In the genomic region with DNA sequence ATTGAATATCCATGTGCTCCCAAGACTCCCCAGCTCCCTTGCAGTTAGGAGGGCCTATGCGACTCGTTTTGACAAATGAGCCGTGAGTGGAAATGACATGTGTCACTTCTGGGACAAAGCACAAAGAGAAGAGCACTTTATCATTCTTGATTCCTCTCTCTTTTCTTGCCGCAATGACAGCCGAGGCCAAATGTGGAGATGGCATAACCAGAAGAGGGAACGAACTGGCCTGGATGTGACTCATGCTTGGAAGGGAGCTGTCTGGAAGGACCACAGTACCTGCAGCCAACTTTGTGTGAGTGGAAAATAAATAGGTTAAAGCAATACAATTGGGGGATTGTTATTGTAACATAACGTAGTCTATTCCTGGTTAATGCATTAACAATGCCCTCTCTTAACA, we compare ENCODE assay signal across 16 cellular contexts. TPM values are rescaled to one million over a fixed set of nuclear protein-coding genes. Genes with fewer than 3 reads are reported as not detected.
DNase-seq lines count a peak whose midpoint lies in the region; ATAC-seq and TF ChIP-seq lines count a peak whose summit lies in the region.
"Had no signal": no experiment of that assay in that cellular context is flagged by ENCODE, and none has a peak within 500 bp of the region (broad histone marks: within the 10 kb centered on the region; RNA-seq: fewer than 3 reads in every experiment).

No MANE protein-coding gene starts in this region.

- POLR2A ChIA-PET in A673 (lab: Charles Lee; ENCODE audit: low non-redundant PET), result no interaction called here

- H3K4me1 ChIP-seq in A673 (ENCODE audit: insufficient read depth, low read length, poor library complexity, severe bottlenecking) (peaks cover 8% of the 10 kb centered on the region), body of pancreas (peaks cover 4% of the 10 kb centered on the region)

- no peak for TF ChIP-seq POLR2A in body of pancreas (IDR thresholded peaks at IDR 0.05)

- H3K27ac ChIP-seq in A673 (ENCODE audit: low read depth, low read length, poor library complexity, severe bottlenecking) (no peak overlapping the region), body of pancreas (no peak overlapping the region)
- H3K27ac ChIP-seq: esophagus muscularis mucosa, thoracic aorta had no signal

- peaks cover 8% of the 10 kb centered on the region for H3K27me3 Mint-ChIP-seq in nephron (ENCODE audit: low read depth)

- no peaks in the 10 kb centered on the region for H3K36me3 Mint-ChIP-seq in nephron (ENCODE audit: low read depth)
- H3K36me3 Mint-ChIP-seq: IgD-negative memory B cell, memory B cell had no signal

- peak overlapping the region in 1 of 3 experiments; percentile 26 for H3K4me3 Mint-ChIP-seq in nephron
- H3K4me3 Mint-ChIP-seq: activated CD4-positive, alpha-beta T cell treated with anti-CD3 and anti-CD28 coated beads, Interleukin-2, amount 10 ng/mL, durations not matched to agents 24 days and 14 days; IgD-negative memory B cell; memory B cell had no signal

- no peaks in the 10 kb centered on the region for H3K36me3 ChIP-seq in A673 (ENCODE audit: insufficient read depth, low read length, poor library complexity, severe bottlenecking)
- H3K36me3 ChIP-seq in body of pancreas (replicated peaks in 1 of 2; ENCODE audit: insufficient read depth in 1 of 2, low read depth in 2 of 2), result no peaks in the 10 kb centered on the region
- H3K36me3 ChIP-seq: esophagus muscularis mucosa, thoracic aorta had no signal

- ATAC-seq in body of pancreas (peak; percentile 67), HG02870 (IDR thresholded peaks at IDR 0.05; ENCODE audit: unreplicated experiment) (no peak)

- DNase-seq in A673 (ENCODE audit: low spot score), result peak; percentile 33
- peak; percentile 43 for DNase-seq in HT1080 (ENCODE audit: low read depth)
- DNase-seq in body of pancreas, result peak in 1 of 4 donors; percentile 25
- DNase-seq in SHP77 treated with DMSO at 0.1 percent for 48 hours (lab: John Stamatoyannopoulos, UW), result no peak
- no peak for DNase-seq in NCI-H2107 (lab: John Stamatoyannopoulos, UW)
- DNase-seq in cerebellum (ENCODE audit: low spot score), result no peak
- DNase-seq: activated CD4-positive, alpha-beta T cell treated with anti-CD3 and anti-CD28 coated beads, Interleukin-2, amount 10 ng/mL, durations not matched to agents 24 days and 14 days; activated T-cell treated with anti-CD3 and anti-CD28 coated beads, Interleukin-2, amount 50 U/mL, for 48 hours; NCI-H1436; NCI-H510A treated with DMSO at 0.1 percent for 48 hours had no signal

- 62% methylated on average over 7 of the region's 7 CpGs for WGBS in body of pancreas, 2 donors

- BruUV-seq in A673 (replicated peaks; lab: Mats Ljungman, UMichigan), result no TSS peak

- no peak overlapping the region for H3K4me3 ChIP-seq in A673 (ENCODE audit: low read depth, low read length, poor library complexity, severe bottlenecking)
- no peak overlapping the region for H3K4me3 ChIP-seq in body of pancreas
- H3K4me3 ChIP-seq: esophagus muscularis mucosa, thoracic aorta had no signal

- H3K9me3 ChIP-seq in A673 (ENCODE audit: low read depth, low read length, poor library complexity, severe bottlenecking), result no peaks in the 10 kb centered on the region
- no peaks in the 10 kb centered on the region for H3K9me3 ChIP-seq in body of pancreas
- H3K9me3 ChIP-seq: esophagus muscularis mucosa, thoracic aorta had no signal

- no peaks in the 10 kb centered on the region for H3K9me3 Mint-ChIP-seq in nephron
- H3K9me3 Mint-ChIP-seq: activated CD4-positive, alpha-beta T cell treated with anti-CD3 and anti-CD28 coated beads, Interleukin-2, amount 10 ng/mL, durations not matched to agents 24 days and 14 days; IgD-negative memory B cell; memory B cell had no signal

- TF ChIP-seq CTCF in A673 (conservative IDR thresholded peaks at IDR 0.05; ENCODE audit: low read depth, low read length) (no peak), body of pancreas (IDR thresholded peaks at IDR 0.05) (no peak), nephron (IDR thresholded peaks at IDR 0.05; ENCODE audit: unreplicated experiment in 3 of 3) (no peak)

- peaks cover 45% of the 10 kb centered on the region for H3K4me1 Mint-ChIP-seq in nephron

- H3K27me3 ChIP-seq in A673 (replicated peaks; ENCODE audit: insufficient read depth, low read depth, low read length, poor library complexity) (no peaks in the 10 kb centered on the region), body of pancreas (peaks cover 0 to 15% of the 10 kb centered on the region in 2 donors)

- intact Hi-C loops in A673 (cut with micrococcal nuclease; ENCODE audit: unreplicated experiment), result no loop called here
- intact Hi-C loops in body of pancreas (cut with DNase I), result no loop called here

- peak overlapping the region; percentile 32 to 84 (median 73) for H3K27ac Mint-ChIP-seq in nephron
- H3K27ac Mint-ChIP-seq: activated CD4-positive, alpha-beta T cell treated with anti-CD3 and anti-CD28 coated beads, Interleukin-2, amount 10 ng/mL, durations not matched to agents 24 days and 14 days; IgD-negative memory B cell; memory B cell had no signal

- CTCF ChIA-PET in A673 (lab: Charles Lee), result no interaction called here

RNA-seq across cellular contexts. Expression of a gene that starts 44.2 kb away (rescaled TPM):
- total RNA-seq in A673 (2021), result 16.4 and 21.4 TPM in 2 replicates
- total RNA-seq in HT1080 (2014; rRNA removed; shearing (Covaris generic)), result 16.3 and 29.9 TPM in 2 replicates
- polyA plus RNA-seq in HT1080 (2015; cell fraction: cytosol; rRNA removed), result 18.4 and 21.9 TPM in 2 replicates
- 50.3 and 51.9 TPM in 2 replicates for polyA plus RNA-seq in HT1080 (2015; cell fraction: nucleus; rRNA removed)
- total RNA-seq in body of pancreas, result 10 to 100 TPM; 32.9 to 61.0 TPM
- 17.1 TPM for total RNA-seq in cerebellum

Comparison
In these comparisons a context has a peak if more than half of its experiments do, and no peak if none do; other contexts are left out.
1. DNase-seq: peak in A673 (single experiment) and HT1080 (single experiment); none in SHP77 treated with DMSO at 0.1 percent for 48 hours (single experiment), NCI-H2107 (single experiment) and cerebellum (single experiment).